In the genomic region with DNA sequence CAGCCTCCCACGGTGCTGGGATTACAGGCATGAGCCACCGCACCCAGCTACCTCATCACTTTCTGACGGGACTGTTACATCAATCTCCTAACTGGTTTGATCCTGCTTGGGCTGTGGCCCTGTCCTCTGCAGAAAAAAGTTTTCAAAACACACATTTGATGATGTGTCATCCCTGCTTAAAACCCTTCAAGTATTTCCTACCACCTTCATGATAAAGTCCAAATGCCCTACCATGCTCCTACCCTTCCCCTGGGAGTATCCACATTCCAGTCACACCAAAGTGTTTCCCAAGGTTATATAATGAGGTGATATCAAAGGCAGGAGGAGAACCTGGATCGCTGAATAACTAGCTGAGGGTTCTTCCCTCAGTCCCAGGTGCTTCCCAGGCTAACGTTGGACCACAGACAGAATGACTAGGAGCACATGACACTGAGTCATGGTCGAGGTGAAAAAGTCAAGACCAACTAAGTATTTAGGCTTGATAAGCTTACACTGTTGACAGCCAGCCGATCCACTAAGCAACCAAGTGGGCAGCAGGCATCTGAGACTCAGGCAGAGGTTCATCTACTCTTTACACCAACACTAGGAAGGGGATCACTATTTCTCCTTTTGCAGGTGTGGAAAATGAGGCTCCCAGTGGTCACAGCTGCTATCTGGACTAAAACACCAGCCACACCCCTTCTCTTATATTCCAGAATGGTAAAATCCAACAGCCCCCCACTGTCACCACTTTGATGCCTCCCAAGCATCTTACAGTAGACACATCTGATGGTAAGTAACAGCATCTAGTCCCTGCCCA, we compare ENCODE assay signal across 1 cellular context.
TF ChIP-seq lines count a peak whose summit lies in the region.

No MANE protein-coding gene starts in this region.

TF ChIP-seq in WTC11, 78 proteins besides CTCF, POLR2A, EP300 and RAD21 (continued from another document):
- TF ChIP-seq, protein P1, sequence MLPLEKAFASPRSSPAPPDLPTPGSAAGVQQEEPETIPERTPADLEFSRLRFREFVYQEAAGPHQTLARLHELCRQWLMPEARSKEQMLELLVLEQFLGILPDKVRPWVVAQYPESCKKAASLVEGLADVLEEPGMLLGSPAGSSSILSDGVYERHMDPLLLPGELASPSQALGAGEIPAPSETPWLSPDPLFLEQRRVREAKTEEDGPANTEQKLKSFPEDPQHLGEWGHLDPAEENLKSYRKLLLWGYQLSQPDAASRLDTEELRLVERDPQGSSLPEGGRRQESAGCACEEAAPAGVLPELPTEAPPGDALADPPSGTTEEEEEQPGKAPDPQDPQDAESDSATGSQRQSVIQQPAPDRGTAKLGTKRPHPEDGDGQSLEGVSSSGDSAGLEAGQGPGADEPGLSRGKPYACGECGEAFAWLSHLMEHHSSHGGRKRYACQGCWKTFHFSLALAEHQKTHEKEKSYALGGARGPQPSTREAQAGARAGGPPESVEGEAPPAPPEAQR (CRISPR knock-in tag; IDR thresholded peaks at IDR 0.05): no peak
- TF ChIP-seq, protein P2, sequence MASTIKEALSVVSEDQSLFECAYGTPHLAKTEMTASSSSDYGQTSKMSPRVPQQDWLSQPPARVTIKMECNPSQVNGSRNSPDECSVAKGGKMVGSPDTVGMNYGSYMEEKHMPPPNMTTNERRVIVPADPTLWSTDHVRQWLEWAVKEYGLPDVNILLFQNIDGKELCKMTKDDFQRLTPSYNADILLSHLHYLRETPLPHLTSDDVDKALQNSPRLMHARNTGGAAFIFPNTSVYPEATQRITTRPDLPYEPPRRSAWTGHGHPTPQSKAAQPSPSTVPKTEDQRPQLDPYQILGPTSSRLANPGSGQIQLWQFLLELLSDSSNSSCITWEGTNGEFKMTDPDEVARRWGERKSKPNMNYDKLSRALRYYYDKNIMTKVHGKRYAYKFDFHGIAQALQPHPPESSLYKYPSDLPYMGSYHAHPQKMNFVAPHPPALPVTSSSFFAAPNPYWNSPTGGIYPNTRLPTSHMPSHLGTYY (CRISPR knock-in tag; IDR thresholded peaks at IDR 0.05): no peak
- TF ChIP-seq ZNF263 (CRISPR knock-in tag; IDR thresholded peaks at IDR 0.05; ENCODE audit: low read depth): no peak
- no peak for TF ChIP-seq FOXK1 (CRISPR knock-in tag; IDR thresholded peaks at IDR 0.05)
